In genomic region chr3:87002346-87002745, GRCh38 we compare ENCODE assay signal across 14 cellular contexts. TPM values are rescaled to one million over a fixed set of nuclear protein-coding genes. Genes with fewer than 3 reads are reported as not detected.
DNase-seq lines count a peak whose midpoint lies in the region; ATAC-seq and TF ChIP-seq lines count a peak whose summit lies in the region.
"Had no signal": no experiment of that assay in that cellular context is flagged by ENCODE, and none has a peak within 500 bp of the region (broad histone marks: within the 10 kb centered on the region; RNA-seq: fewer than 3 reads in every experiment).

No MANE protein-coding gene starts in this region.

- H3K27ac Mint-ChIP-seq in type B pancreatic cell, result peak overlapping the region; percentile 93
- H3K27ac Mint-ChIP-seq: CD14-positive monocyte; CD4-positive, alpha-beta memory T cell had no signal

- no peaks in the 10 kb centered on the region for H4K20me1 ChIP-seq in osteoblast (ENCODE audit: insufficient read depth, low read length)
- H4K20me1 ChIP-seq: BLaER1 had no signal

- no peak for ATAC-seq in GM19467 (IDR thresholded peaks at IDR 0.05; ENCODE audit: unreplicated experiment)

- H3K27me3 Mint-ChIP-seq in type B pancreatic cell, result no peaks in the 10 kb centered on the region
- H3K27me3 Mint-ChIP-seq: CD4-positive, alpha-beta memory T cell had no signal

- H2AFZ ChIP-seq in osteoblast (ENCODE audit: low read length), result peak overlapping the region; percentile 40

- peaks cover 5% of the 10 kb centered on the region for H3K4me1 Mint-ChIP-seq in type B pancreatic cell (ENCODE audit: unreplicated experiment)
- H3K4me1 Mint-ChIP-seq: CD14-positive monocyte; CD4-positive, alpha-beta memory T cell had no signal

- H3K27ac ChIP-seq in osteoblast (ENCODE audit: low read depth, low read length), result no peak overlapping the region
- no peak overlapping the region for H3K27ac ChIP-seq in effector memory CD4-positive, alpha-beta T cell (ENCODE audit: insufficient read depth, low read length, poor library complexity, severe bottlenecking)
- H3K27ac ChIP-seq: 22Rv1, BLaER1 had no signal

- H3K4me1 ChIP-seq in osteoblast (ENCODE audit: insufficient read depth, low read length), result no peaks in the 10 kb centered on the region
- H3K4me1 ChIP-seq in effector memory CD4-positive, alpha-beta T cell (ENCODE audit: control insufficient read depth, insufficient read depth, low read length, poor library complexity, severe bottlenecking), result no peaks in the 10 kb centered on the region
- H3K4me1 ChIP-seq: BLaER1, HAP-1 had no signal

- DNase-seq in SIG-M5 treated with dmso at 0.1 percent for 504 hours (lab: John Stamatoyannopoulos, UW; ENCODE audit: unreplicated experiment) (peak; percentile 14), SIG-M5 (lab: John Stamatoyannopoulos, UW) (no peak), osteoblast (ENCODE audit: insufficient read length, low spot score, missing footprints) (no peak), type B pancreatic cell (ENCODE audit: extremely low spot score, unreplicated experiment) (no peak), cortex of kidney (lab: John Stamatoyannopoulos, UW) (no peak)
- no peak for DNase-seq in effector memory CD4-positive, alpha-beta T cell
- DNase-seq: CD4-positive, alpha-beta memory T cell; DMS79 treated with DMSO at 0.1 percent for 48 hours; GF-D8 had no signal

- TF ChIP-seq CTCF in osteoblast (IDR thresholded peaks at IDR 0.05; ENCODE audit: extremely low read depth, low read depth, low read length), result no peak
- TF ChIP-seq CTCF in type B pancreatic cell (conservative IDR thresholded peaks at IDR 0.05), result no peak

- peak overlapping the region; percentile 75 for H3K4me3 Mint-ChIP-seq in type B pancreatic cell
- H3K4me3 Mint-ChIP-seq: CD14-positive monocyte; CD4-positive, alpha-beta memory T cell had no signal

- H3K36me3 ChIP-seq in osteoblast (ENCODE audit: insufficient read depth, low read length), result no peaks in the 10 kb centered on the region
- H3K36me3 ChIP-seq in effector memory CD4-positive, alpha-beta T cell (ENCODE audit: control insufficient read depth, insufficient read depth, low read length), result no peaks in the 10 kb centered on the region
- H3K36me3 ChIP-seq: BLaER1, HAP-1 had no signal

- H3K9me3 ChIP-seq in osteoblast (ENCODE audit: low read depth, low read length), result no peaks in the 10 kb centered on the region
- H3K9me3 ChIP-seq in effector memory CD4-positive, alpha-beta T cell (ENCODE audit: control insufficient read depth, low read length), result no peaks in the 10 kb centered on the region
- H3K9me3 ChIP-seq: BLaER1, HAP-1 had no signal

- no peaks in the 10 kb centered on the region for H3K36me3 Mint-ChIP-seq in type B pancreatic cell
- H3K36me3 Mint-ChIP-seq: CD14-positive monocyte; CD4-positive, alpha-beta memory T cell had no signal

- H3K4me3 ChIP-seq in osteoblast (ENCODE audit: insufficient read depth, low read length), result no peak overlapping the region
- H3K4me3 ChIP-seq in effector memory CD4-positive, alpha-beta T cell (ENCODE audit: insufficient read depth, low read depth, low read length, poor library complexity, severe bottlenecking), result no peak overlapping the region
- H3K4me3 ChIP-seq: BLaER1, HAP-1 had no signal

- H3K79me2 ChIP-seq in osteoblast (ENCODE audit: insufficient read depth, low read length), result no peaks in the 10 kb centered on the region

- H3K9me3 Mint-ChIP-seq in type B pancreatic cell, result peaks cover 5% of the 10 kb centered on the region
- H3K9me3 Mint-ChIP-seq: CD14-positive monocyte had no signal

- H3K4me2 ChIP-seq in osteoblast (ENCODE audit: insufficient read depth, low read length), result no peak overlapping the region
- H3K4me2 ChIP-seq: BLaER1 had no signal

- no peaks in the 10 kb centered on the region for H3K27me3 ChIP-seq in osteoblast (ENCODE audit: insufficient read depth, low read length)
- H3K27me3 ChIP-seq in effector memory CD4-positive, alpha-beta T cell (replicated peaks; ENCODE audit: control insufficient read depth, insufficient read depth, low read length, poor library complexity, severe bottlenecking), result no peaks in the 10 kb centered on the region
- H3K27me3 ChIP-seq: BLaER1 had no signal

RNA-seq across cellular contexts. Expression of gene VGLL3, which starts 11.4 kb away (rescaled TPM):
- total RNA-seq in osteoblast (198 and 242 TPM in 2 replicates), type B pancreatic cell (ENCODE audit: low replicate concordance) (11.1 and 25.3 TPM in 2 replicates)
- total RNA-seq: CD4-positive, alpha-beta memory T cell had no signal
